Comparison of ENCODE assay signal across 13 cellular contexts in genomic region chr4:26126135-26126718, GRCh38.
DNase-seq lines count a peak whose midpoint lies in the region; ATAC-seq and TF ChIP-seq lines count a peak whose summit lies in the region.
"Had no signal": no experiment of that assay in that cellular context is flagged by ENCODE, and none has a peak within 500 bp of the region (broad histone marks: within the 10 kb centered on the region; RNA-seq: fewer than 3 reads in every experiment).

No MANE protein-coding gene starts in this region.

- H3K4me3 Mint-ChIP-seq in activated naive CD8-positive, alpha-beta T cell treated with anti-CD3 and anti-CD28 coated beads, Interleukin-2, amount 50 U/mL, for 24 hours = no peak overlapping the region
- H3K4me3 Mint-ChIP-seq in activated naive CD8-positive, alpha-beta T cell treated with anti-CD3 and anti-CD28 coated beads for 36 hours = no peak overlapping the region
- H3K4me3 Mint-ChIP-seq in activated CD8-positive, alpha-beta memory T cell treated with anti-CD3 and anti-CD28 coated beads, Interleukin-2, amount 10 ng/mL, durations not matched to agents 7 days and 5 days = no peak overlapping the region
- H3K4me3 Mint-ChIP-seq: nephron had no signal

- H3K9me3 Mint-ChIP-seq in activated naive CD8-positive, alpha-beta T cell treated with anti-CD3 and anti-CD28 coated beads, Interleukin-2, amount 50 U/mL, for 24 hours = peaks cover 19% of the 10 kb centered on the region
- H3K9me3 Mint-ChIP-seq in activated naive CD8-positive, alpha-beta T cell treated with anti-CD3 and anti-CD28 coated beads for 36 hours = peaks cover 7% of the 10 kb centered on the region
- peaks cover 15% of the 10 kb centered on the region for H3K9me3 Mint-ChIP-seq in activated CD8-positive, alpha-beta memory T cell treated with anti-CD3 and anti-CD28 coated beads, Interleukin-2, amount 10 ng/mL, durations not matched to agents 7 days and 5 days (ENCODE audit: low read depth)

- intact Hi-C loops in heart right ventricle (cut with DNase I) (no loop called here), ascending aorta (cut with DNase I) (no loop called here)

- no peaks in the 10 kb centered on the region for H3F3A ChIP-seq in smooth muscle cell (ENCODE audit: low read depth)

- no peak overlapping the region for H3K4me3 ChIP-seq in smooth muscle cell
- H3K4me3 ChIP-seq in heart right ventricle = no peak overlapping the region
- no peak overlapping the region for H3K4me3 ChIP-seq in ascending aorta

- H3K4me1 Mint-ChIP-seq in activated naive CD8-positive, alpha-beta T cell treated with anti-CD3 and anti-CD28 coated beads, Interleukin-2, amount 50 U/mL, for 24 hours = peaks cover 38% of the 10 kb centered on the region
- peaks cover 11% of the 10 kb centered on the region for H3K4me1 Mint-ChIP-seq in activated naive CD8-positive, alpha-beta T cell treated with anti-CD3 and anti-CD28 coated beads for 36 hours
- H3K4me1 Mint-ChIP-seq in activated CD8-positive, alpha-beta memory T cell treated with anti-CD3 and anti-CD28 coated beads, Interleukin-2, amount 10 ng/mL, durations not matched to agents 7 days and 5 days = peaks cover 36% of the 10 kb centered on the region
- H3K4me1 Mint-ChIP-seq: nephron had no signal

- WGBS in smooth muscle cell (ENCODE audit: low lambda C conversion rate) = 87% methylated on average over 5 of the region's 5 CpGs
- WGBS in heart right ventricle, 2 donors = 81 to 84% methylated on average over 5 of the region's 5 CpGs

- no peak for TF ChIP-seq CTCF in smooth muscle cell (IDR thresholded peaks at IDR 0.05; ENCODE audit: borderline replicate concordance, insufficient read depth, poor library complexity, severe bottlenecking)
- no peak for TF ChIP-seq CTCF in heart right ventricle (IDR thresholded peaks at IDR 0.05)
- TF ChIP-seq CTCF in ascending aorta (IDR thresholded peaks at IDR 0.05) = no peak

- H3K79me2 ChIP-seq in smooth muscle cell (ENCODE audit: low read depth) = no peaks in the 10 kb centered on the region

- H3K27ac Mint-ChIP-seq in activated naive CD8-positive, alpha-beta T cell treated with anti-CD3 and anti-CD28 coated beads, Interleukin-2, amount 50 U/mL, for 24 hours = peak overlapping the region; percentile 19
- H3K27ac Mint-ChIP-seq in activated naive CD8-positive, alpha-beta T cell treated with anti-CD3 and anti-CD28 coated beads for 36 hours = no peak overlapping the region
- H3K27ac Mint-ChIP-seq in activated CD8-positive, alpha-beta memory T cell treated with anti-CD3 and anti-CD28 coated beads, Interleukin-2, amount 10 ng/mL, durations not matched to agents 7 days and 5 days = no peak overlapping the region
- H3K27ac Mint-ChIP-seq: nephron had no signal

- no peak overlapping the region for H2AFZ ChIP-seq in smooth muscle cell (ENCODE audit: low read depth)

- H3K27ac ChIP-seq in smooth muscle cell (ENCODE audit: low read depth) (no peak overlapping the region), heart right ventricle (no peak overlapping the region), ascending aorta (no peak overlapping the region)
- H3K27ac ChIP-seq: HL-60 had no signal

- peaks cover 2% of the 10 kb centered on the region for H3K36me3 Mint-ChIP-seq in activated naive CD8-positive, alpha-beta T cell treated with anti-CD3 and anti-CD28 coated beads, Interleukin-2, amount 50 U/mL, for 24 hours (ENCODE audit: low read depth)
- peaks cover 2% of the 10 kb centered on the region for H3K36me3 Mint-ChIP-seq in activated naive CD8-positive, alpha-beta T cell treated with anti-CD3 and anti-CD28 coated beads for 36 hours
- H3K36me3 Mint-ChIP-seq in activated CD8-positive, alpha-beta memory T cell treated with anti-CD3 and anti-CD28 coated beads, Interleukin-2, amount 10 ng/mL, durations not matched to agents 7 days and 5 days = peaks cover 45% of the 10 kb centered on the region

- H3K9ac ChIP-seq in smooth muscle cell (ENCODE audit: low read depth) = no peak overlapping the region

- no peak for DNase-seq in activated naive CD8-positive, alpha-beta T cell treated with anti-CD3 and anti-CD28 coated beads, Interleukin-2, amount 50 U/mL, for 24 hours
- DNase-seq in activated naive CD8-positive, alpha-beta T cell treated with anti-CD3 and anti-CD28 coated beads for 36 hours = no peak
- DNase-seq in smooth muscle cell (lab: John Stamatoyannopoulos, UW; ENCODE audit: unreplicated experiment) = no peak
- DNase-seq in activated CD8-positive, alpha-beta memory T cell treated with anti-CD3 and anti-CD28 coated beads, Interleukin-2, amount 10 ng/mL, durations not matched to agents 7 days and 5 days = no peak
- no peak for DNase-seq in heart right ventricle
- no peak for DNase-seq in ascending aorta (ENCODE audit: low spot score in 2 of 2)
- DNase-seq: activated naive CD4-positive, alpha-beta T cell; DMS53; stimulated activated CD8-positive, alpha-beta memory T cell treated with anti-CD3 and anti-CD28 coated beads, Interleukin-4, amount 100 ng/mL, for 48 hours had no signal

- H4K20me1 ChIP-seq in smooth muscle cell (ENCODE audit: low read depth) = no peaks in the 10 kb centered on the region

- no peaks in the 10 kb centered on the region for H3K4me1 ChIP-seq in smooth muscle cell (ENCODE audit: low read depth)
- no peaks in the 10 kb centered on the region for H3K4me1 ChIP-seq in heart right ventricle
- H3K4me1 ChIP-seq in ascending aorta = no peaks in the 10 kb centered on the region

- H3K27me3 ChIP-seq in smooth muscle cell (ENCODE audit: low read depth) (no peaks in the 10 kb centered on the region), heart right ventricle (no peaks in the 10 kb centered on the region), ascending aorta (no peaks in the 10 kb centered on the region)

- H3K36me3 ChIP-seq in smooth muscle cell (ENCODE audit: low read depth) (no peaks in the 10 kb centered on the region), heart right ventricle (no peaks in the 10 kb centered on the region), ascending aorta (no peaks in the 10 kb centered on the region)

- H3K9me3 ChIP-seq in smooth muscle cell (replicated peaks; ENCODE audit: low read depth) = no peaks in the 10 kb centered on the region
- peaks cover 0 to 3% (median 0%) of the 10 kb centered on the region in 11 donors for H3K9me3 ChIP-seq in heart right ventricle
- no peaks in the 10 kb centered on the region for H3K9me3 ChIP-seq in ascending aorta

- CTCF ChIA-PET in activated CD8-positive, alpha-beta memory T cell treated with anti-CD3 and anti-CD28 coated beads, Interleukin-2, amount 10 ng/mL, durations not matched to agents 7 days and 5 days (lab: Charles Lee) = no interaction called here

- peaks cover 12% of the 10 kb centered on the region for H3K27me3 Mint-ChIP-seq in activated naive CD8-positive, alpha-beta T cell treated with anti-CD3 and anti-CD28 coated beads, Interleukin-2, amount 50 U/mL, for 24 hours
- H3K27me3 Mint-ChIP-seq in activated naive CD8-positive, alpha-beta T cell treated with anti-CD3 and anti-CD28 coated beads for 36 hours = peaks cover 13% of the 10 kb centered on the region
- H3K27me3 Mint-ChIP-seq in activated CD8-positive, alpha-beta memory T cell treated with anti-CD3 and anti-CD28 coated beads, Interleukin-2, amount 10 ng/mL, durations not matched to agents 7 days and 5 days = no peaks in the 10 kb centered on the region

- no peak overlapping the region for H3K4me2 ChIP-seq in smooth muscle cell

- peak; percentile 21 for ATAC-seq in activated naive CD8-positive, alpha-beta T cell treated with anti-CD3 and anti-CD28 coated beads, Interleukin-2, amount 50 U/mL, for 24 hours
- ATAC-seq in HG02852 (IDR thresholded peaks at IDR 0.05; ENCODE audit: unreplicated experiment) (peak; percentile 47), HG03565 (IDR thresholded peaks at IDR 0.05; ENCODE audit: unreplicated experiment) (peak; percentile 50), heart right ventricle (no peak)
- ATAC-seq in activated CD8-positive, alpha-beta memory T cell treated with anti-CD3 and anti-CD28 coated beads, Interleukin-2, amount 10 ng/mL, durations not matched to agents 7 days and 5 days = no peak

Comparison
In these comparisons a context has a peak if more than half of its experiments do, and no peak if none do; other contexts are left out.
1. ATAC-seq: peak in activated naive CD8-positive, alpha-beta T cell treated with anti-CD3 and anti-CD28 coated beads, Interleukin-2, amount 50 U/mL, for 24 hours (single experiment), HG02852 (single experiment) and HG03565 (single experiment); none in activated CD8-positive, alpha-beta memory T cell treated with anti-CD3 and anti-CD28 coated beads, Interleukin-2, amount 10 ng/mL, durations not matched to agents 7 days and 5 days (single experiment) and heart right ventricle (0 of 8).